8 cellular contexts compared by ENCODE assay signal in genomic region chr10:133276435-133277201, GRCh38. TPM values are rescaled to one million over a fixed set of nuclear protein-coding genes. Genes with fewer than 3 reads are reported as not detected.
DNase-seq lines count a peak whose midpoint lies in the region; ATAC-seq, FAIRE-seq and TF ChIP-seq lines count a peak whose summit lies in the region.

TSS of gene ADAM8 (minus strand) at chr10:133276868. CDS start at chr10:133276817, 51 bp downstream.

- H2BK15ac ChIP-seq in H9 (ENCODE audit: low read depth, low read length) = no peak within 1 kb of the TSS

- H3T11ph ChIP-seq in H9 (ENCODE audit: low read length) = no peak within 1 kb of the TSS

- DNase-seq in GM13976 (ENCODE audit: low spot score) (peak; percentile 94), H9 (peak; percentile 90), PC-9 (peak; percentile 36 to 70), kidney (peak; percentile 84), brain microvascular endothelial cell (no peak), posterior cingulate gyrus (no peak)
- DNase-seq in activated naive CD4-positive, alpha-beta T cell treated with anti-CD3 and anti-CD28 coated beads, Interleukin-2, amount 50 U/mL, for 72 hours (ENCODE audit: low spot score in 2 of 2) = peak in 1 of 2 donors; percentile 84
- peak; percentile 87 for DNase-seq in stimulated activated CD8-positive, alpha-beta memory T cell treated with anti-CD3 and anti-CD28 coated beads, Interleukin-4, amount 100 ng/mL, for 48 hours

- H2BK12ac ChIP-seq in H9 (ENCODE audit: insufficient read length, low read depth, low read length) = no peak within 1 kb of the TSS

- H3K36me3 ChIP-seq in PC-9 (ENCODE audit: low read depth) = no peaks in the 10 kb centered on the region
- peaks cover 3 to 9% of the 10 kb centered on the region in 2 donors for H3K36me3 ChIP-seq in kidney (ENCODE audit: control insufficient read depth in 1 of 2, insufficient read depth in 2 of 2, low read length in 2 of 2)
- H3K36me3 ChIP-seq in brain microvascular endothelial cell (replicated peaks) = peaks cover 7% of the 10 kb centered on the region

- no CpG with 5 or more reads among the region's 63 CpGs for WGBS in H9 (ENCODE audit: extremely low coverage, insufficient read length, low lambda C conversion rate)

- H3K9me3 ChIP-seq in H9 (ENCODE audit: control insufficient read depth, low read depth, low read length) (no peaks in the 10 kb centered on the region), PC-9 (ENCODE audit: insufficient read depth, low read depth) (no peaks in the 10 kb centered on the region), kidney (ENCODE audit: control insufficient read depth in 1 of 2, low read length in 2 of 2) (no peaks in the 10 kb centered on the region)

- no peak within 1 kb of the TSS for H4K91ac ChIP-seq in H9 (ENCODE audit: insufficient read length, low read depth, low read length)

- H3F3A ChIP-seq in PC-9 (ENCODE audit: insufficient read depth, low read depth) = peaks cover 33% of the 10 kb centered on the region

- no peak within 1 kb of the TSS for H2BK120ac ChIP-seq in H9 (ENCODE audit: low read depth, low read length, poor library complexity, severe bottlenecking)

- ATAC-seq in activated naive CD4-positive, alpha-beta T cell treated with anti-CD3 and anti-CD28 coated beads, Interleukin-2, amount 50 U/mL, for 72 hours = peak; percentile 40 to 67

- in situ Hi-C loops in GM13976 (cut with MboI; ENCODE audit: low sequenced_read_pairs, unreplicated experiment) = no loop called here
- in situ Hi-C loops in brain microvascular endothelial cell (cut with HindIII; ENCODE audit: low pct_ligation_motif_present, low sequenced_read_pairs) = no loop called here

- H3K27me3 Mint-ChIP-seq in H9 (ENCODE audit: low read depth) = peaks cover 11% of the 10 kb centered on the region

- H3K4me1 Mint-ChIP-seq in H9 = peaks cover 3 to 7% of the 10 kb centered on the region in 2 experiments; a peak in 3 of 4 replicates

- no peak within 1 kb of the TSS for H3K9ac ChIP-seq in H9 (ENCODE audit: extremely low read depth, insufficient read length, low read length)
- H3K9ac ChIP-seq in kidney (ENCODE audit: low read length in 2 of 2) = no peak within 1 kb of the TSS

- no peak within 1 kb of the TSS for H2AK5ac ChIP-seq in H9 (ENCODE audit: insufficient read length, low read length)

- no peak within 1 kb of the TSS for H4K8ac ChIP-seq in H9 (replicated peaks; ENCODE audit: insufficient read length, low read depth, low read length)

- no peak within 1 kb of the TSS for H3K4ac ChIP-seq in H9 (ENCODE audit: low read depth, low read length)

- no peaks in the 10 kb centered on the region for H3K9me2 ChIP-seq in PC-9 (ENCODE audit: insufficient read depth)

- peak within 1 kb of the TSS; percentile 37 for H3K4me2 ChIP-seq in H9 (ENCODE audit: insufficient read depth, insufficient read length, low read length)
- peak within 1 kb of the TSS; percentile 89 for H3K4me2 ChIP-seq in PC-9

- no peaks in the 10 kb centered on the region for H3K4me1 ChIP-seq in H9 (ENCODE audit: insufficient read depth, low read length)
- peaks cover 49% of the 10 kb centered on the region for H3K4me1 ChIP-seq in PC-9 (replicated peaks; ENCODE audit: insufficient read depth)
- H3K4me1 ChIP-seq in kidney (ENCODE audit: control insufficient read depth in 1 of 2, insufficient read depth in 1 of 2, low read depth in 1 of 2, low read length in 2 of 2) = no peaks in the 10 kb centered on the region

- H3K27ac ChIP-seq in H9 (ENCODE audit: insufficient read length, low read depth, low read length) (no peak within 1 kb of the TSS), PC-9 (peak within 1 kb of the TSS; percentile 89), kidney (ENCODE audit: low read depth in 2 of 2, low read length in 2 of 2) (no peak within 1 kb of the TSS), brain microvascular endothelial cell (no peak within 1 kb of the TSS)

- BruUV-seq in PC-9 (replicated peaks; lab: Mats Ljungman, UMichigan) = no TSS peak

- H3K56ac ChIP-seq in H9 (ENCODE audit: insufficient read length, low read depth, low read length) = no peak within 1 kb of the TSS

- peak within 1 kb of the TSS in 1 of 3 experiments; percentile 48; a peak in 1 of 7 replicates for H3K27ac Mint-ChIP-seq in H9
- H3K27ac Mint-ChIP-seq in activated naive CD4-positive, alpha-beta T cell treated with anti-CD3 and anti-CD28 coated beads, Interleukin-2, amount 50 U/mL, for 72 hours = peak within 1 kb of the TSS; percentile 77 to 87

- peaks cover 0 to 11% (median 3%) of the 10 kb centered on the region in 3 experiments; a peak in 4 of 7 replicates for H3K36me3 Mint-ChIP-seq in H9 (ENCODE audit: insufficient read depth in 1 of 3, low read depth in 3 of 3)
- peaks cover 6% of the 10 kb centered on the region in 2 donors for H3K36me3 Mint-ChIP-seq in activated naive CD4-positive, alpha-beta T cell treated with anti-CD3 and anti-CD28 coated beads, Interleukin-2, amount 50 U/mL, for 72 hours

- H2AFZ ChIP-seq in H9 (ENCODE audit: low read length) (no peak within 1 kb of the TSS), PC-9 (no peak within 1 kb of the TSS)

- TF ChIP-seq CTCF in GM13976 (IDR thresholded peaks at IDR 0.05; ENCODE audit: borderline replicate concordance, control extremely low read depth, extremely low read depth, insufficient read depth, missing control alignments) (no peak), H9 (conservative IDR thresholded peaks at IDR 0.05) (peak; percentile 19; the same call in 1 of the 3 replicates), PC-9 (conservative IDR thresholded peaks at IDR 0.05) (no peak), kidney (IDR thresholded peaks at IDR 0.05; ENCODE audit: borderline replicate concordance, extremely low read depth, insufficient read depth) (no peak), brain microvascular endothelial cell (IDR thresholded peaks at IDR 0.05; ENCODE audit: low read depth, low read length, missing control alignments) (no peak)

- H3K79me2 ChIP-seq in H9 (ENCODE audit: insufficient read depth, low read length) = no peaks in the 10 kb centered on the region
- H3K79me2 ChIP-seq in PC-9 (ENCODE audit: low read depth) = 0 out of 2 replicates have a peak, but pooled peaks cover 5% of the 10 kb centered on the region

- H3K27me3 ChIP-seq in H9 (ENCODE audit: insufficient read depth, low read length) = no peaks in the 10 kb centered on the region; the same call in 1 of the 2 replicates
- no peaks in the 10 kb centered on the region for H3K27me3 ChIP-seq in PC-9 (ENCODE audit: insufficient read depth, low read depth)
- H3K27me3 ChIP-seq in brain microvascular endothelial cell (replicated peaks) = peaks cover 2% of the 10 kb centered on the region

- no peak within 1 kb of the TSS for H3K23ac ChIP-seq in H9 (ENCODE audit: insufficient read length, low read depth, low read length)

- H3K79me1 ChIP-seq in H9 (ENCODE audit: insufficient read depth, low read depth, low read length, poor library complexity, severe bottlenecking) = no peaks in the 10 kb centered on the region

- POLR2A ChIA-PET in PC-9 (lab: Charles Lee; ENCODE audit: unreplicated experiment) = no interaction called here

- no peak within 1 kb of the TSS for H2BK20ac ChIP-seq in H9 (ENCODE audit: low read depth, low read length, poor library complexity, severe bottlenecking)

- intact Hi-C loops in PC-9 (cut with micrococcal nuclease; ENCODE audit: unreplicated experiment) = no loop called here
- intact Hi-C loops in kidney (cut with DNase I) = no loop called here
- intact Hi-C loops in posterior cingulate gyrus (cut with DNase I) = no loop called here

- CTCF ChIA-PET in PC-9 (lab: Charles Lee) = no interaction called here

- H4K5ac ChIP-seq in H9 (ENCODE audit: insufficient read length, low read depth, low read length) = no peak within 1 kb of the TSS

- 0 out of 2 replicates have a peak within 1 kb of the TSS, but pooled peaks have one; percentile 6 for H3K14ac ChIP-seq in H9 (ENCODE audit: insufficient read depth, low read length)

- peaks cover 7% of the 10 kb centered on the region for H3K23me2 ChIP-seq in H9 (ENCODE audit: insufficient read length, low read depth, low read length, poor library complexity, severe bottlenecking)

- H2BK5ac ChIP-seq in H9 (ENCODE audit: insufficient read length, low read length) = no peak within 1 kb of the TSS

- H3K4me3 ChIP-seq in PC-9 = peak within 1 kb of the TSS; percentile 58
- no peak within 1 kb of the TSS for H3K4me3 ChIP-seq in kidney (ENCODE audit: low read length in 2 of 2)
- no peak within 1 kb of the TSS for H3K4me3 ChIP-seq in brain microvascular endothelial cell (ENCODE audit: low read depth, low read length)

- no peaks in the 10 kb centered on the region for H3K9me3 Mint-ChIP-seq in H9
- no peaks in the 10 kb centered on the region for H3K9me3 Mint-ChIP-seq in activated naive CD4-positive, alpha-beta T cell treated with anti-CD3 and anti-CD28 coated beads, Interleukin-2, amount 50 U/mL, for 72 hours

- peak within 1 kb of the TSS; percentile 48 to 67 for H3K4me3 Mint-ChIP-seq in H9

- no peak for FAIRE-seq in kidney (lab: Jason Lieb, UNC)

- no peak within 1 kb of the TSS for H3K18ac ChIP-seq in H9 (ENCODE audit: insufficient read length, low read depth, low read length)

- no peaks in the 10 kb centered on the region for H4K20me1 ChIP-seq in H9 (ENCODE audit: control insufficient read depth, insufficient read depth, insufficient read length)
- no peaks in the 10 kb centered on the region for H4K20me1 ChIP-seq in PC-9 (ENCODE audit: insufficient read depth)

RNA-seq across cellular contexts. Expression of gene ADAM8, which starts in this region (rescaled TPM):
- 4.5 and 5.4 TPM in 2 replicates for total RNA-seq in H9 (2021)
- 18.3 and 31.5 TPM in 2 replicates for total RNA-seq in PC-9 (2021)
- total RNA-seq in activated naive CD4-positive, alpha-beta T cell treated with anti-CD3 and anti-CD28 coated beads, Interleukin-2, amount 50 U/mL, for 72 hours = 100 to 1,000 TPM; 101 to 201 TPM
- 16.6 TPM for total RNA-seq in kidney
- polyA plus RNA-seq in kidney (ENCODE audit: insufficient read depth, low read depth, low replicate concordance) = 3.4 TPM

Comparison
In these comparisons a context has a peak if more than half of its experiments do, and no peak if none do; other contexts are left out.
1. DNase-seq: peak in GM13976 (single experiment), H9 (single experiment), PC-9 (2 of 2), kidney (single experiment) and stimulated activated CD8-positive, alpha-beta memory T cell treated with anti-CD3 and anti-CD28 coated beads, Interleukin-4, amount 100 ng/mL, for 48 hours (single experiment); none in brain microvascular endothelial cell (single experiment) and posterior cingulate gyrus (0 of 10).